In the genomic region with DNA sequence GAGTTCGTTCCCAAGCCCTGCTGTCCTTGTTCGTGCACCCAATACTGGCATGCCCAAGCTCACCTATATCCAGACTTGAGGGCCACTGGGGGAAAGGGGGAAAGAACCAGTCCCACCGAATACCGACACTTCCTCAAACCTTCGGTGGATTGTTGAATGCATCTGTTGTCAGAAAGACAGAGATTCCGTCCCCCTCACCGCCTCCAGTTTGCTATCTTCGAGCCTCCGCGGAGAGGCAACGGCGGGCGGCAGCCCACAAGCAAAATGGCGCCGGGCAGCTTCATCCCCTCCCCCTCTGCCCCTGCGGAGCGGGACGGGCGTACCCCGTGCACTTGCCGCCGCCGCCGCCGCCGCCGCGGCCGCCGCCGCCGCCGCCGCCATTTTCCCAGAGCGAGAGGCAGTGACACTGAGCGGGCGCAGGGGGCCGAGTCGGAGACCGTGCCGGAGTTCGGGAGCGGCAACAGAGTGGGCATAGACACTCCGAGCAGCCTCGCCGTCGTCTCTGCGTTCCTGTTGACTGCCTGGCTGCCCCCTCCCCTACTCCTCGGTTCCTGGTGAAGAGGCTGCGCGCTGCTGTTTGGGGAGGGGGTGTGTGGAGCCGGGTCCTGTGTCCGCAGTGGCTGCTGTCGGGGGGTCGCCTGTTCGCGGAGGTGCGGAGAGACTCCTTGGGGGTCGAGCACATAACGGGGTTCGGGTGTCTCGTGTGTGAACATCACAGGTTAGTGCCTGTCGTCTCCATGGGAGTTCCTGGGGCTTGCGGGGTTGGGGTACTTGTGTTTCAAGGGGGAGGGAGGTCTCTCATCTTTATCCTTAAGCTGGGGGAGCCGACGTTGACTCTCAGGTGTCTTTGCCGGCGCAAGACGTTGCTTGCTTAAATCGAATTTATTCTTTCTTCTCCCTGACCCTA, we compare ENCODE assay signal across 8 cellular contexts. TPM values are rescaled to one million over a fixed set of nuclear protein-coding genes. Genes with fewer than 3 reads are reported as not detected.
A peak's percentile ranks its signal among the peaks of the same experiment; 100 is the strongest.
DNase-seq lines count a peak whose midpoint lies in the region; ATAC-seq, FAIRE-seq and TF ChIP-seq lines count a peak whose summit lies in the region.

A gene with protein sequence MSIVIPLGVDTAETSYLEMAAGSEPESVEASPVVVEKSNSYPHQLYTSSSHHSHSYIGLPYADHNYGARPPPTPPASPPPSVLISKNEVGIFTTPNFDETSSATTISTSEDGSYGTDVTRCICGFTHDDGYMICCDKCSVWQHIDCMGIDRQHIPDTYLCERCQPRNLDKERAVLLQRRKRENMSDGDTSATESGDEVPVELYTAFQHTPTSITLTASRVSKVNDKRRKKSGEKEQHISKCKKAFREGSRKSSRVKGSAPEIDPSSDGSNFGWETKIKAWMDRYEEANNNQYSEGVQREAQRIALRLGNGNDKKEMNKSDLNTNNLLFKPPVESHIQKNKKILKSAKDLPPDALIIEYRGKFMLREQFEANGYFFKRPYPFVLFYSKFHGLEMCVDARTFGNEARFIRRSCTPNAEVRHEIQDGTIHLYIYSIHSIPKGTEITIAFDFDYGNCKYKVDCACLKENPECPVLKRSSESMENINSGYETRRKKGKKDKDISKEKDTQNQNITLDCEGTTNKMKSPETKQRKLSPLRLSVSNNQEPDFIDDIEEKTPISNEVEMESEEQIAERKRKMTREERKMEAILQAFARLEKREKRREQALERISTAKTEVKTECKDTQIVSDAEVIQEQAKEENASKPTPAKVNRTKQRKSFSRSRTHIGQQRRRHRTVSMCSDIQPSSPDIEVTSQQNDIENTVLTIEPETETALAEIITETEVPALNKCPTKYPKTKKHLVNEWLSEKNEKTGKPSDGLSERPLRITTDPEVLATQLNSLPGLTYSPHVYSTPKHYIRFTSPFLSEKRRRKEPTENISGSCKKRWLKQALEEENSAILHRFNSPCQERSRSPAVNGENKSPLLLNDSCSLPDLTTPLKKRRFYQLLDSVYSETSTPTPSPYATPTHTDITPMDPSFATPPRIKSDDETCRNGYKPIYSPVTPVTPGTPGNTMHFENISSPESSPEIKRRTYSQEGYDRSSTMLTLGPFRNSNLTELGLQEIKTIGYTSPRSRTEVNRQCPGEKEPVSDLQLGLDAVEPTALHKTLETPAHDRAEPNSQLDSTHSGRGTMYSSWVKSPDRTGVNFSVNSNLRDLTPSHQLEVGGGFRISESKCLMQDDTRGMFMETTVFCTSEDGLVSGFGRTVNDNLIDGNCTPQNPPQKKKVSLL (N-terminal part only) (plus strand): TSS at position 388 of the 907 bp plus-strand sequence. CDS start 26,748 bp downstream, outside the sequence.

- H3K27me3 ChIP-seq in HepG2 (ENCODE audit: control insufficient read depth in 1 of 2, insufficient read depth in 2 of 2, low read length in 2 of 2), result no peaks in the 10 kb centered on the region; a peak in 1 of 5 replicates

- DNase-seq in AG09309 (ENCODE audit: low read depth) (peak; percentile 34), NCI-H526 (lab: John Stamatoyannopoulos, UW) (peak; percentile 84 to 97), cortex of kidney (lab: John Stamatoyannopoulos, UW) (peak; percentile 31), HepG2 (ENCODE audit: low spot score) (peak; percentile 69)
- DNase-seq in activated CD4-positive, alpha-beta T cell treated with anti-CD3 and anti-CD28 coated beads, Interleukin-2, amount 10 ng/mL, durations not matched to agents 7 days and 5 days, result peak; percentile 92
- DNase-seq in stimulated activated CD4-positive, alpha-beta T cell treated with anti-CD3 and anti-CD28 coated beads, Interleukin-4, amount 100 ng/mL, for 1 hour, result peak; percentile 92

- H4K20me1 ChIP-seq in HepG2 (ENCODE audit: insufficient read depth, low read length), result peaks cover 50% of the 10 kb centered on the region

- POLR2A ChIA-PET in activated CD4-positive, alpha-beta T cell treated with anti-CD3 and anti-CD28 coated beads, Interleukin-2, amount 10 ng/mL, durations not matched to agents 7 days and 5 days (lab: Charles Lee), result interaction anchor here (0.5 to 2.6 kb wide), 4 partner anchors 30 to 73 kb away, joined by 3 to 13 read pairs (median 5); no protein-coding TSS in a partner anchor
- POLR2A ChIA-PET in HepG2 (lab: Yijun Ruan, JAX), result interaction anchor here (0.5 to 3.8 kb wide), 20 partner anchors 8 to 1939 kb away, joined by 3 to 50 read pairs (median 3); a partner anchor contains a TSS

- H3K27ac Mint-ChIP-seq in activated CD4-positive, alpha-beta T cell treated with anti-CD3 and anti-CD28 coated beads, Interleukin-2, amount 10 ng/mL, durations not matched to agents 7 days and 5 days, result peak within 1 kb of the TSS; percentile 100

- peak; percentile 28 for ATAC-seq in HG03342 (IDR thresholded peaks at IDR 0.05; ENCODE audit: unreplicated experiment)
- peak; percentile 72 for ATAC-seq in HepG2

- peak within 1 kb of the TSS; percentile 100 for H3K9ac ChIP-seq in HepG2 (ENCODE audit: insufficient read depth, low read depth, low read length)

- peaks cover 94% of the 10 kb centered on the region for H3K79me2 ChIP-seq in HepG2 (ENCODE audit: insufficient read depth, low read length)

- 1% methylated on average over 9 of the region's 70 CpGs for WGBS in HepG2 (ENCODE audit: low lambda C conversion rate)

- TF ChIP-seq EP300 in HepG2 (IDR thresholded peaks at IDR 0.05; ENCODE audit: low read depth in 2 of 2, low read length in 2 of 2), result peak in 1 of 2 experiments; percentile 17; a peak in 1 of 4 replicates
- TF ChIP-seq EP300 in HepG2 (CRISPR knock-in tag; IDR thresholded peaks at IDR 0.05; ENCODE audit: borderline replicate concordance), result no peak

- TF ChIP-seq POLR2A in GM18951 (IDR thresholded peaks at IDR 0.05; ENCODE audit: extremely low read depth, insufficient read depth, insufficient read length) (peak; percentile 77), HepG2 (IDR thresholded peaks at IDR 0.05; ENCODE audit: insufficient read depth in 1 of 2, low read depth in 2 of 2, low read length in 2 of 2) (peak; percentile 53 to 84)

- H3K36me3 Mint-ChIP-seq in activated CD4-positive, alpha-beta T cell treated with anti-CD3 and anti-CD28 coated beads, Interleukin-2, amount 10 ng/mL, durations not matched to agents 7 days and 5 days (ENCODE audit: low read depth), result peaks cover 64% of the 10 kb centered on the region

- H3K4me3 ChIP-seq in AG09309 (ENCODE audit: control insufficient read depth, low read depth, low read length) (peak within 1 kb of the TSS; percentile 64), HepG2 (replicated peaks in 1 of 3; ENCODE audit: insufficient read depth in 1 of 3, low read depth in 2 of 3, low read length in 3 of 3) (peak within 1 kb of the TSS; percentile 98 to 100 (median 99))

- peak; percentile 16; the same call in 1 of the 2 replicates for TF ChIP-seq RAD21 in HepG2 (CRISPR knock-in tag; IDR thresholded peaks at IDR 0.05)

- H3K4me1 ChIP-seq in HepG2 (ENCODE audit: insufficient read depth, low read length), result peaks cover 36% of the 10 kb centered on the region

- H3K36me3 ChIP-seq in HepG2 (replicated peaks in 1 of 2; ENCODE audit: control insufficient read depth in 1 of 2, insufficient read depth in 2 of 2, low read length in 2 of 2), result 0 out of 5 replicates have a peak, but pooled peaks cover 0 to under 1% of the 10 kb centered on the region in 2 experiments

- no peak within 1 kb of the TSS for H2AFZ ChIP-seq in HepG2 (ENCODE audit: low read length)

- peak within 1 kb of the TSS; percentile 98 for H3K4me2 ChIP-seq in HepG2 (ENCODE audit: low read depth, low read length)

- H3K9me3 ChIP-seq in HepG2 (ENCODE audit: low read length), result no peaks in the 10 kb centered on the region

- peak within 1 kb of the TSS; percentile 99 for H3K4me3 Mint-ChIP-seq in activated CD4-positive, alpha-beta T cell treated with anti-CD3 and anti-CD28 coated beads, Interleukin-2, amount 10 ng/mL, durations not matched to agents 7 days and 5 days

- H3K27ac ChIP-seq in HepG2 (ENCODE audit: extremely low read length, insufficient read depth, low read length), result peak within 1 kb of the TSS; percentile 100

- H3K27me3 Mint-ChIP-seq in activated CD4-positive, alpha-beta T cell treated with anti-CD3 and anti-CD28 coated beads, Interleukin-2, amount 10 ng/mL, durations not matched to agents 7 days and 5 days, result no peaks in the 10 kb centered on the region

- peaks cover 34% of the 10 kb centered on the region for H3K4me1 Mint-ChIP-seq in activated CD4-positive, alpha-beta T cell treated with anti-CD3 and anti-CD28 coated beads, Interleukin-2, amount 10 ng/mL, durations not matched to agents 7 days and 5 days

- CTCF ChIA-PET in activated CD4-positive, alpha-beta T cell treated with anti-CD3 and anti-CD28 coated beads, Interleukin-2, amount 10 ng/mL, durations not matched to agents 7 days and 5 days (lab: Charles Lee), result interaction anchor here (0.6 to 10.4 kb wide), 18 partner anchors 8 to 515 kb away, joined by 3 to 120 read pairs (median 4); no protein-coding TSS in a partner anchor
- CTCF ChIA-PET in HepG2 (lab: Yijun Ruan, JAX; ENCODE audit: low intra/inter-chr PET ratio, low total read pairs), result no interaction called here

- in situ Hi-C loops in GM18951 (cut with MboI; ENCODE audit: low sequenced_read_pairs, unreplicated experiment), result no loop called here
- in situ Hi-C loops in HepG2 (cut with HindIII; ENCODE audit: extremely low pct_ligation_motif_present, low pct_unique_long_range_greater_than_20kb), result no loop called here

- no TSS peak for BruUV-seq in HepG2 (replicated peaks; lab: Mats Ljungman, UMichigan)

- intact Hi-C loops in HepG2 (cut with micrococcal nuclease; ENCODE audit: unreplicated experiment), result no loop called here

- no peak for FAIRE-seq in HepG2 (lab: Jason Lieb, UNC)

- peak; percentile 14 for TF ChIP-seq CTCF in AG09309 (IDR thresholded peaks at IDR 0.05; ENCODE audit: control insufficient read depth, insufficient read depth, low read depth, low read length, missing control alignments)
- 0 out of 2 replicates have a peak, but pooled peaks have one; percentile 0 for TF ChIP-seq CTCF in HepG2 (CRISPR knock-in tag; IDR thresholded peaks at IDR 0.05)

- H3K9me3 Mint-ChIP-seq in activated CD4-positive, alpha-beta T cell treated with anti-CD3 and anti-CD28 coated beads, Interleukin-2, amount 10 ng/mL, durations not matched to agents 7 days and 5 days, result no peaks in the 10 kb centered on the region

RNA-seq across cellular contexts. Expression of the gene that starts here (rescaled TPM):
- total RNA-seq in activated CD4-positive, alpha-beta T cell treated with anti-CD3 and anti-CD28 coated beads, Interleukin-2, amount 10 ng/mL, durations not matched to agents 7 days and 5 days, result 10 to 100 TPM; 97.4 to 98.5 TPM
- total RNA-seq in HepG2 (2016; rRNA removed; fragmentation: Illumina TruSeq; extraction: Trizol), result 24.4 and 31.3 TPM in 2 replicates
- total RNA-seq in HepG2 (2016; cell fraction: cytosol; rRNA removed; fragmentation: Illumina TruSeq; extraction: Trizol; ENCODE audit: low read depth), result 33.8 and 35.5 TPM in 2 replicates
- total RNA-seq in HepG2 (2016; cell fraction: insoluble cytoplasmic fraction; rRNA removed; fragmentation: Illumina TruSeq; extraction: Trizol), result 22.1 and 28.1 TPM in 2 replicates
- total RNA-seq in HepG2 (2016; cell fraction: membrane; rRNA removed; fragmentation: Illumina TruSeq; extraction: Trizol), result 22.4 and 24.0 TPM in 2 replicates
- 66.2 and 71.2 TPM in 2 replicates for total RNA-seq in HepG2 (2016; cell fraction: nucleus; rRNA removed; fragmentation: Illumina TruSeq; extraction: Trizol)
- 6.3 and 7.2 TPM in 2 replicates for polyA plus RNA-seq in HepG2 (2011; rRNA removed)
- 4.4 and 6.3 TPM in 2 replicates for polyA plus RNA-seq in HepG2 (2011; cell fraction: cytosol; rRNA removed)
- 37.0 and 41.5 TPM in 2 replicates for polyA plus RNA-seq in HepG2 (2011; cell fraction: nucleus; rRNA removed)
- polyA plus RNA-seq in HepG2 (2012), result 22.0 and 24.0 TPM in 2 replicates
- polyA plus RNA-seq in HepG2 (2016; cell fraction: cytosol; fragmentation: Illumina TruSeq; extraction: Trizol; ENCODE audit: low read depth), result 0.65 and 0.67 TPM in 2 replicates
- polyA plus RNA-seq in HepG2 (2016; cell fraction: insoluble cytoplasmic fraction; fragmentation: Illumina TruSeq; extraction: Trizol; ENCODE audit: low read depth), result 15.4 and 16.5 TPM in 2 replicates
- polyA plus RNA-seq in HepG2 (2016; cell fraction: membrane; fragmentation: Illumina TruSeq; extraction: Trizol; ENCODE audit: low read depth), result 2.3 and 2.8 TPM in 2 replicates
- 36.9 and 42.5 TPM in 2 replicates for polyA plus RNA-seq in HepG2 (2016; cell fraction: nucleus; fragmentation: Illumina TruSeq; extraction: Trizol; ENCODE audit: insufficient read depth, low read depth)
- polyA minus RNA-seq in HepG2 (2011; rRNA and poly(A)+ RNA removed; ENCODE audit: low replicate concordance), result 34.9 and 41.2 TPM in 2 replicates
- 15.4 and 16.4 TPM in 2 replicates for polyA minus RNA-seq in HepG2 (2011; cell fraction: cytosol; rRNA and poly(A)+ RNA removed)
- 145 and 151 TPM in 2 replicates for polyA minus RNA-seq in HepG2 (2011; cell fraction: nucleus; rRNA and poly(A)+ RNA removed)

Comparison
In these comparisons a context has a peak if more than half of its experiments do, and no peak if none do; other contexts are left out.
1. Peak in every context shown above with its lines: DNase-seq, ATAC-seq, H3K4me3 ChIP-seq and H3K27ac ChIP-seq.
2. DNase-seq: peak in every context shown above with its lines; median percentile 92 in activated CD4-positive, alpha-beta T cell treated with anti-CD3 and anti-CD28 coated beads, Interleukin-2, amount 10 ng/mL, durations not matched to agents 7 days and 5 days; 92 in stimulated activated CD4-positive, alpha-beta T cell treated with anti-CD3 and anti-CD28 coated beads, Interleukin-4, amount 100 ng/mL, for 1 hour; 90 in NCI-H526; 69 in HepG2; 34 in AG09309; 31 in cortex of kidney.